In the genomic region with DNA sequence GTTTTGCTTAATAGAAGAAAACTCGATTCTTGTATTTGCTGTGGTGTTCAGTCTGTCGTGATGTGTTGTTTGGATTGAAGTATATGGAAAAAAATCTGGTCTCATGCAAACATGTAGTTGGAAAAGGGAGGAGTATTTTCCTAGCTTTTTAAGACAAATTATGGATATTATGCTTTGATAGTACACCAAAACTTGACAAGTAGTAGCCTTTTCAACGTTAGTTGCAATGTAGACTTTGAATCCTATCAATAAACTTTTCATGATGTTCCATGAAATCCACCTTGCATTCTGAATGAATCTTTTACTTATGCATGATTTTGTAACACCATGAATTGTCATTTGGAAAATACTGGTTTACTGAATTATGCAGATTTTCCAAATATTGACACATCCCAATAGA, we compare ENCODE assay signal across 31 cellular contexts.
"Had no signal": no experiment of that assay in that cellular context is flagged by ENCODE, and none has a peak within 500 bp of the region (broad histone marks: within the 10 kb centered on the region; RNA-seq: fewer than 3 reads in every experiment).

No MANE protein-coding gene starts in this region.

- H3K9me3 ChIP-seq: adrenal gland, ascending aorta, body of pancreas, breast epithelium had no signal

- H3K36me3 ChIP-seq: adrenal gland, ascending aorta, brain microvascular endothelial cell, breast epithelium, cardiac muscle cell had no signal

- H3K4me1 ChIP-seq: adrenal gland, ascending aorta, body of pancreas, breast epithelium had no signal

- DNase-seq: activated effector memory CD4-positive, alpha-beta T cell treated with anti-CD3 and anti-CD28 coated beads, Interleukin-2, amount 50 U/mL, for 16 hours; activated effector memory CD4-positive, alpha-beta T cell treated with Interleukin-2 at 50 U/mL for 16 hours; activated gamma-delta T cell; activated gamma-delta T cell treated with Interleukin-2 at 50 U/mL for 16 hours; activated naive CD4-positive, alpha-beta T cell; activated naive CD4-positive, alpha-beta T cell treated with anti-CD3 and anti-CD28 coated beads for 36 hours; activated naive CD4-positive, alpha-beta T cell treated with anti-CD3 and anti-CD28 coated beads, Interleukin-2, amount 10 ng/mL, durations not matched to agents 7 days and 5 days; activated naive CD4-positive, alpha-beta T cell treated with anti-CD3 and anti-CD28 coated beads, Interleukin-2, amount 50 U/mL, for 16 hours; activated naive CD4-positive, alpha-beta T cell treated with Interleukin-2 at 50 U/mL for 16 hours; activated naive CD8-positive, alpha-beta T cell treated with anti-CD3 and anti-CD28 coated beads for 36 hours; activated naive CD8-positive, alpha-beta T cell treated with anti-CD3 and anti-CD28 coated beads, Interleukin-2, amount 10 ng/mL, durations not matched to agents 7 days and 5 days; activated naive CD8-positive, alpha-beta T cell treated with anti-CD3 and anti-CD28 coated beads, Interleukin-2, amount 50 U/mL, for 24 hours; activated T-cell treated with anti-CD3 and anti-CD28 coated beads, Interleukin-2, amount 50 U/mL, for 24 hours; activated T-cell treated with anti-CD3 and anti-CD28 coated beads, Interleukin-2, amount 50 U/mL, for 4 hours; activated T-cell treated with anti-CD3 and anti-CD28 coated beads, Interleukin-2, amount 50 U/mL, for 48 hours; activated T-cell treated with anti-CD3 and anti-CD28 coated beads, Interleukin-2, amount 50 U/mL, for 72 hours; adrenal gland; amniotic stem cell; amygdala; anterior cingulate cortex; aorta; body of pancreas; brain microvascular endothelial cell; caudate nucleus; central memory CD4-positive, alpha-beta T cell; cerebellar nuclear complex had no signal

- H3K27ac ChIP-seq: adrenal gland, ascending aorta, body of pancreas, brain microvascular endothelial cell, breast epithelium, cardiac muscle cell had no signal

- H3K27me3 ChIP-seq: ascending aorta, body of pancreas, breast epithelium had no signal

- ATAC-seq: activated naive CD4-positive, alpha-beta T cell treated with anti-CD3 and anti-CD28 coated beads, Interleukin-2, amount 50 U/mL, for 72 hours; activated naive CD8-positive, alpha-beta T cell treated with anti-CD3 and anti-CD28 coated beads, Interleukin-2, amount 50 U/mL, for 24 hours; activated T-cell treated with anti-CD3 and anti-CD28 coated beads, Interleukin-2, amount 50 U/mL, for 4 hours; activated T-cell treated with anti-CD3 and anti-CD28 coated beads, Interleukin-2, amount 50 U/mL, for 72 hours; activated T-helper 17 cell treated with anti-CD3 and anti-CD28 coated beads, Interleukin-2, amount 50 U/mL, for 72 hours; body of pancreas had no signal

- H3K4me3 ChIP-seq: adrenal gland, ascending aorta, body of pancreas, breast epithelium, cardiac muscle cell had no signal
